ENCODE assay signal across 12 cellular contexts in genomic region chr12:48965447-48965846, GRCh38. TPM values are rescaled to one million over a fixed set of nuclear protein-coding genes. Genes with fewer than 3 reads are reported as not detected.
A peak's percentile ranks its signal among the peaks of the same experiment; 100 is the strongest.
DNase-seq lines count a peak whose midpoint lies in the region; ATAC-seq and TF ChIP-seq lines count a peak whose summit lies in the region.
"Had no signal": no experiment of that assay in that cellular context is flagged by ENCODE, and none has a peak within 500 bp of the region (broad histone marks: within the 10 kb centered on the region; RNA-seq: fewer than 3 reads in every experiment).

No MANE protein-coding gene starts in this region.

- H3K4me3 Mint-ChIP-seq in activated CD8-positive, alpha-beta T cell treated with anti-CD3 and anti-CD28 coated beads for 36 hours, result no peak overlapping the region
- no peak overlapping the region for H3K4me3 Mint-ChIP-seq in activated CD8-positive, alpha-beta T cell treated with anti-CD3 and anti-CD28 coated beads, Interleukin-2, amount 10 ng/mL, durations not matched to agents 7 days and 5 days

- no peaks in the 10 kb centered on the region for H3K9me3 ChIP-seq in body of pancreas

- H3K4me1 ChIP-seq in body of pancreas, result peaks cover 15% of the 10 kb centered on the region

- no peak overlapping the region for H3K27ac Mint-ChIP-seq in activated CD8-positive, alpha-beta T cell treated with anti-CD3 and anti-CD28 coated beads for 36 hours
- H3K27ac Mint-ChIP-seq in activated CD8-positive, alpha-beta T cell treated with anti-CD3 and anti-CD28 coated beads, Interleukin-2, amount 10 ng/mL, durations not matched to agents 7 days and 5 days, result no peak overlapping the region

- H3K36me3 Mint-ChIP-seq in activated CD8-positive, alpha-beta T cell treated with anti-CD3 and anti-CD28 coated beads for 36 hours (ENCODE audit: low read depth), result no peaks in the 10 kb centered on the region
- H3K36me3 Mint-ChIP-seq in activated CD8-positive, alpha-beta T cell treated with anti-CD3 and anti-CD28 coated beads, Interleukin-2, amount 10 ng/mL, durations not matched to agents 7 days and 5 days (ENCODE audit: low read depth), result no peaks in the 10 kb centered on the region

- intact Hi-C loops in activated CD8-positive, alpha-beta T cell treated with anti-CD3 and anti-CD28 coated beads for 36 hours (cut with micrococcal nuclease), result no loop called here
- intact Hi-C loops in body of pancreas (cut with DNase I), result no loop called here

- CTCF ChIA-PET in activated CD8-positive, alpha-beta T cell treated with anti-CD3 and anti-CD28 coated beads for 36 hours (lab: Charles Lee), result interaction anchor here (1.0 to 51.8 kb wide), 3 partner anchors 8 to 31 kb away, joined by 3 to 896 read pairs (median 16); partner anchors contain the start of genes DDN and WNT1
- CTCF ChIA-PET in activated CD8-positive, alpha-beta T cell treated with anti-CD3 and anti-CD28 coated beads, Interleukin-2, amount 10 ng/mL, durations not matched to agents 7 days and 5 days (lab: Charles Lee), result interaction anchor here (2.3 to 3.2 kb wide), 2 partner anchors 8 to 23 kb away, joined by 5 to 15 read pairs; no protein-coding TSS in a partner anchor
- CTCF ChIA-PET in RWPE1 (lab: Yijun Ruan, JAX), result interaction anchor here (1.4 kb wide), 1 partner anchor 13 kb away, joined by 11 read pairs; the partner anchor contains the start of gene WNT1

- no peaks in the 10 kb centered on the region for H3K9me3 Mint-ChIP-seq in activated CD8-positive, alpha-beta T cell treated with anti-CD3 and anti-CD28 coated beads for 36 hours
- no peaks in the 10 kb centered on the region for H3K9me3 Mint-ChIP-seq in activated CD8-positive, alpha-beta T cell treated with anti-CD3 and anti-CD28 coated beads, Interleukin-2, amount 10 ng/mL, durations not matched to agents 7 days and 5 days (ENCODE audit: insufficient read depth)

- TF ChIP-seq POLR2A in body of pancreas (IDR thresholded peaks at IDR 0.05), result no peak

- H3K4me3 ChIP-seq in fibroblast of the aortic adventitia (ENCODE audit: low read depth, low read length), result no peak overlapping the region
- no peak overlapping the region for H3K4me3 ChIP-seq in body of pancreas
- H3K4me3 ChIP-seq: skin epidermis had no signal

- POLR2A ChIA-PET in activated CD8-positive, alpha-beta T cell treated with anti-CD3 and anti-CD28 coated beads for 36 hours (lab: Charles Lee), result no interaction called here
- POLR2A ChIA-PET in activated CD8-positive, alpha-beta T cell treated with anti-CD3 and anti-CD28 coated beads, Interleukin-2, amount 10 ng/mL, durations not matched to agents 7 days and 5 days (lab: Charles Lee), result interaction anchor here (0.6 kb wide), 1 partner anchor 12 kb away, joined by 3 read pairs; no protein-coding TSS in a partner anchor
- POLR2A ChIA-PET in RWPE1 (lab: Yijun Ruan, JAX; ENCODE audit: low non-redundant PET), result no interaction called here

- no peak for DNase-seq in activated CD8-positive, alpha-beta T cell treated with anti-CD3 and anti-CD28 coated beads for 36 hours
- no peak for DNase-seq in activated CD8-positive, alpha-beta T cell treated with anti-CD3 and anti-CD28 coated beads, Interleukin-2, amount 10 ng/mL, durations not matched to agents 7 days and 5 days
- peak; percentile 30 for DNase-seq in RWPE1 (ENCODE audit: low spot score)
- DNase-seq in fibroblast of the aortic adventitia (ENCODE audit: low read depth), result peak; percentile 52
- no peak for DNase-seq in stimulated activated naive CD8-positive, alpha-beta T cell treated with anti-CD3 and anti-CD28 coated beads, Interleukin-15, Interleukin-2, amounts not matched to agents 100 U/mL and 50 U/mL, for 24 hours
- no peak for DNase-seq in body of pancreas
- no peak for DNase-seq in NCI-H526 treated with DMSO at 0.1 percent for 48 hours (lab: John Stamatoyannopoulos, UW)
- no peak for DNase-seq in activated T-cell treated with anti-CD3 and anti-CD28 coated beads, Interleukin-2, amount 50 U/mL, for 1 hour
- DNase-seq: NCI-H2107; stimulated activated naive CD4-positive, alpha-beta T cell treated with Interleukin-2 at 50 U/mL for 16 hours; T-helper 1 cell had no signal

- no peak overlapping the region for H3K27ac ChIP-seq in RWPE1
- no peak overlapping the region for H3K27ac ChIP-seq in body of pancreas
- H3K27ac ChIP-seq: skin epidermis had no signal

- peaks cover 21% of the 10 kb centered on the region for H3K4me1 Mint-ChIP-seq in activated CD8-positive, alpha-beta T cell treated with anti-CD3 and anti-CD28 coated beads for 36 hours (ENCODE audit: low read depth)
- H3K4me1 Mint-ChIP-seq in activated CD8-positive, alpha-beta T cell treated with anti-CD3 and anti-CD28 coated beads, Interleukin-2, amount 10 ng/mL, durations not matched to agents 7 days and 5 days (ENCODE audit: low read depth), result peaks cover 11% of the 10 kb centered on the region

- H3K27me3 Mint-ChIP-seq in activated CD8-positive, alpha-beta T cell treated with anti-CD3 and anti-CD28 coated beads for 36 hours, result peaks cover 10% of the 10 kb centered on the region
- peaks cover 36% of the 10 kb centered on the region for H3K27me3 Mint-ChIP-seq in activated CD8-positive, alpha-beta T cell treated with anti-CD3 and anti-CD28 coated beads, Interleukin-2, amount 10 ng/mL, durations not matched to agents 7 days and 5 days (ENCODE audit: low read depth)

- H3K36me3 ChIP-seq in body of pancreas (replicated peaks in 1 of 2; ENCODE audit: insufficient read depth in 1 of 2, low read depth in 2 of 2), result no peaks in the 10 kb centered on the region

- peaks cover 0 to 8% of the 10 kb centered on the region in 2 donors for H3K27me3 ChIP-seq in body of pancreas

- no peak for TF ChIP-seq CTCF in activated CD8-positive, alpha-beta T cell treated with anti-CD3 and anti-CD28 coated beads for 36 hours (IDR thresholded peaks at IDR 0.05)
- TF ChIP-seq CTCF in RWPE1 (conservative IDR thresholded peaks at IDR 0.05; ENCODE audit: low read depth) (peak; percentile 27; the same call in 1 of the 2 replicates), fibroblast of the aortic adventitia (IDR thresholded peaks at IDR 0.05; ENCODE audit: insufficient read depth, low read length) (peak; percentile 61), body of pancreas (IDR thresholded peaks at IDR 0.05) (no peak)

- peak; percentile 56 for ATAC-seq in activated CD8-positive, alpha-beta T cell treated with anti-CD3 and anti-CD28 coated beads for 36 hours
- ATAC-seq in activated CD8-positive, alpha-beta T cell treated with anti-CD3 and anti-CD28 coated beads, Interleukin-2, amount 10 ng/mL, durations not matched to agents 7 days and 5 days, result no peak
- peak; percentile 56 for ATAC-seq in stimulated activated naive CD8-positive, alpha-beta T cell treated with anti-CD3 and anti-CD28 coated beads, Interleukin-15, Interleukin-2, amounts not matched to agents 100 U/mL and 50 U/mL, for 24 hours
- no peak for ATAC-seq in body of pancreas

RNA-seq across cellular contexts. Expression of gene WNT10B, which starts 6.1 kb away (rescaled TPM):
- under 1 TPM; 0.72 to 0.92 TPM for total RNA-seq in activated CD8-positive, alpha-beta T cell treated with anti-CD3 and anti-CD28 coated beads for 36 hours
- total RNA-seq in activated CD8-positive, alpha-beta T cell treated with anti-CD3 and anti-CD28 coated beads, Interleukin-2, amount 10 ng/mL, durations not matched to agents 7 days and 5 days, result 1 to 10 TPM; 2.4 to 3.2 TPM
- total RNA-seq in fibroblast of the aortic adventitia (ENCODE audit: low replicate concordance), result 0.18 and 0.98 TPM in 2 replicates
- 1 to 10 TPM in 1 of 2 donors, not detected in 1; 1.3 TPM for total RNA-seq in body of pancreas

RNA-seq across cellular contexts. Expression of gene ARF3, which starts 8.2 kb away (rescaled TPM):
- total RNA-seq in activated CD8-positive, alpha-beta T cell treated with anti-CD3 and anti-CD28 coated beads for 36 hours, result 10 to 100 TPM; 58.3 to 67.6 TPM
- total RNA-seq in activated CD8-positive, alpha-beta T cell treated with anti-CD3 and anti-CD28 coated beads, Interleukin-2, amount 10 ng/mL, durations not matched to agents 7 days and 5 days, result 100 to 1,000 TPM; 104 to 108 TPM
- total RNA-seq in fibroblast of the aortic adventitia (ENCODE audit: low replicate concordance), result 39.7 and 65.3 TPM in 2 replicates
- total RNA-seq in body of pancreas, result 10 to 100 TPM; 22.3 to 24.1 TPM

RNA-seq across cellular contexts. Expression of gene WNT1, which starts 12.7 kb away (rescaled TPM):
- not detected for total RNA-seq in activated CD8-positive, alpha-beta T cell treated with anti-CD3 and anti-CD28 coated beads for 36 hours
- 1 to 10 TPM in 1 of 2 experiments, under 1 TPM in 1; 0.81 to 1.1 TPM for total RNA-seq in activated CD8-positive, alpha-beta T cell treated with anti-CD3 and anti-CD28 coated beads, Interleukin-2, amount 10 ng/mL, durations not matched to agents 7 days and 5 days
- total RNA-seq in fibroblast of the aortic adventitia (ENCODE audit: low replicate concordance), result not detected in 2 replicates
- total RNA-seq in body of pancreas, result not detected

RNA-seq across cellular contexts. Expression of gene DDN, which starts 33.7 kb away (rescaled TPM):
- total RNA-seq in activated CD8-positive, alpha-beta T cell treated with anti-CD3 and anti-CD28 coated beads for 36 hours, result 1 to 10 TPM in 1 of 2 experiments, under 1 TPM in 1; 0.72 to 1.2 TPM
- under 1 TPM; 0.39 to 0.42 TPM for total RNA-seq in activated CD8-positive, alpha-beta T cell treated with anti-CD3 and anti-CD28 coated beads, Interleukin-2, amount 10 ng/mL, durations not matched to agents 7 days and 5 days
- 0.08 and 0.09 TPM in 2 replicates for total RNA-seq in fibroblast of the aortic adventitia (ENCODE audit: low replicate concordance)
- under 1 TPM in 1 of 2 donors, not detected in 1; 0.66 TPM for total RNA-seq in body of pancreas

RNA-seq across cellular contexts. Expression of gene FKBP11, which starts 40.2 kb away (rescaled TPM):
- 100 to 1,000 TPM in 1 of 2 experiments, 10 to 100 TPM in 1; 96.2 to 100 TPM for total RNA-seq in activated CD8-positive, alpha-beta T cell treated with anti-CD3 and anti-CD28 coated beads for 36 hours
- 10 to 100 TPM; 48.7 to 52.6 TPM for total RNA-seq in activated CD8-positive, alpha-beta T cell treated with anti-CD3 and anti-CD28 coated beads, Interleukin-2, amount 10 ng/mL, durations not matched to agents 7 days and 5 days
- total RNA-seq in fibroblast of the aortic adventitia (ENCODE audit: low replicate concordance) (4.8 and 23.8 TPM in 2 replicates), body of pancreas (10 to 100 TPM; 31.1 to 98.6 TPM)

Comparison
In these comparisons a context has a peak if more than half of its experiments do, and no peak if none do; other contexts are left out.
1. ATAC-seq: peak in activated CD8-positive, alpha-beta T cell treated with anti-CD3 and anti-CD28 coated beads for 36 hours (single experiment) and stimulated activated naive CD8-positive, alpha-beta T cell treated with anti-CD3 and anti-CD28 coated beads, Interleukin-15, Interleukin-2, amounts not matched to agents 100 U/mL and 50 U/mL, for 24 hours (single experiment); none in activated CD8-positive, alpha-beta T cell treated with anti-CD3 and anti-CD28 coated beads, Interleukin-2, amount 10 ng/mL, durations not matched to agents 7 days and 5 days (single experiment) and body of pancreas (single experiment).
2. DNase-seq: peak in RWPE1 (single experiment) and fibroblast of the aortic adventitia (single experiment); none in activated CD8-positive, alpha-beta T cell treated with anti-CD3 and anti-CD28 coated beads for 36 hours (single experiment), activated CD8-positive, alpha-beta T cell treated with anti-CD3 and anti-CD28 coated beads, Interleukin-2, amount 10 ng/mL, durations not matched to agents 7 days and 5 days (single experiment), stimulated activated naive CD8-positive, alpha-beta T cell treated with anti-CD3 and anti-CD28 coated beads, Interleukin-15, Interleukin-2, amounts not matched to agents 100 U/mL and 50 U/mL, for 24 hours (single experiment), body of pancreas (0 of 4), NCI-H526 treated with DMSO at 0.1 percent for 48 hours (single experiment) and activated T-cell treated with anti-CD3 and anti-CD28 coated beads, Interleukin-2, amount 50 U/mL, for 1 hour (single experiment).
3. CTCF ChIP-seq: peak in RWPE1 (single experiment) and fibroblast of the aortic adventitia (single experiment); none in activated CD8-positive, alpha-beta T cell treated with anti-CD3 and anti-CD28 coated beads for 36 hours (single experiment) and body of pancreas (0 of 7).